In genomic region chr19:6394831-6395230, GRCh38 we compare ENCODE assay signal across 19 cellular contexts. TPM values are rescaled to one million over a fixed set of nuclear protein-coding genes. Genes with fewer than 3 reads are reported as not detected.
DNase-seq lines count a peak whose midpoint lies in the region; ATAC-seq, FAIRE-seq and TF ChIP-seq lines count a peak whose summit lies in the region.
"Had no signal": no experiment of that assay in that cellular context is flagged by ENCODE, and none has a peak within 500 bp of the region (broad histone marks: within the 10 kb centered on the region; RNA-seq: fewer than 3 reads in every experiment).

No MANE protein-coding gene starts in this region.

- H3K27ac ChIP-seq in H1 (ENCODE audit: low read depth, low read length): peak overlapping the region; percentile 60; the same call in 1 of the 2 replicates
- no peak overlapping the region for H3K27ac ChIP-seq in stomach
- H3K27ac ChIP-seq: PC-9 had no signal

- H3K23me2 ChIP-seq in H1 (ENCODE audit: low read depth, low read length): peaks cover 7% of the 10 kb centered on the region

- no peak overlapping the region for H4K5ac ChIP-seq in H1 (ENCODE audit: insufficient read length, low read depth, low read length)

- H3K27me3 ChIP-seq in NT2/D1 (ENCODE audit: insufficient read depth, insufficient read length) (no peaks in the 10 kb centered on the region), H1 (replicated peaks in 1 of 4; ENCODE audit: control insufficient read depth in 3 of 4, extremely low read depth in 1 of 4, insufficient read depth in 3 of 4, low read length in 3 of 4) (no peaks in the 10 kb centered on the region), stomach (no peaks in the 10 kb centered on the region)
- H3K27me3 ChIP-seq: esophagus muscularis mucosa, MG63 had no signal

- H2BK20ac ChIP-seq in H1 (ENCODE audit: low read length): no peak overlapping the region

- H3K27ac Mint-ChIP-seq in activated CD8-positive, alpha-beta memory T cell treated with anti-CD3 and anti-CD28 coated beads, Interleukin-2, amount 10 ng/mL, durations not matched to agents 7 days and 5 days: no peak overlapping the region
- H3K27ac Mint-ChIP-seq in neural crest cell (ENCODE audit: unreplicated experiment): peak overlapping the region; percentile 12

- H4K20me1 ChIP-seq in H1 (replicated peaks in 1 of 2; ENCODE audit: control insufficient read depth in 1 of 2, insufficient read depth in 2 of 2, low read length in 2 of 2): no peaks in the 10 kb centered on the region

- ATAC-seq in activated CD8-positive, alpha-beta memory T cell treated with anti-CD3 and anti-CD28 coated beads, Interleukin-2, amount 10 ng/mL, durations not matched to agents 7 days and 5 days: no peak
- ATAC-seq: mucosa of descending colon had no signal

- peaks cover 5 to 20% of the 10 kb centered on the region in 2 experiments; a peak in 3 of 4 replicates for H3K79me2 ChIP-seq in H1 (ENCODE audit: control insufficient read depth in 1 of 2, insufficient read depth in 2 of 2, low read length in 2 of 2)

- H2BK120ac ChIP-seq in H1 (replicated peaks; ENCODE audit: low read depth, low read length): no peak overlapping the region

- H3K56ac ChIP-seq in H1 (replicated peaks; ENCODE audit: insufficient read length, low read depth, low read length): no peak overlapping the region

- TF ChIP-seq EP300 in H1 (IDR thresholded peaks at IDR 0.05; ENCODE audit: borderline replicate concordance in 1 of 2, low read depth in 2 of 2, low read length in 2 of 2) (no peak), stomach (IDR thresholded peaks at IDR 0.05) (no peak)

- CTCF ChIA-PET in activated CD8-positive, alpha-beta memory T cell treated with anti-CD3 and anti-CD28 coated beads, Interleukin-2, amount 10 ng/mL, durations not matched to agents 7 days and 5 days (lab: Charles Lee): interaction anchor here (0.7 kb wide), 1 partner anchor 9 kb away, joined by 4 read pairs; no protein-coding TSS in a partner anchor
- CTCF ChIA-PET in H1 (lab: Charles Lee; ENCODE audit: partially characterized antibody): interaction anchor here (0.6 kb wide), 1 partner anchor 32 kb away, joined by 3 read pairs; no protein-coding TSS in a partner anchor

- H3K36me3 Mint-ChIP-seq in activated CD8-positive, alpha-beta memory T cell treated with anti-CD3 and anti-CD28 coated beads, Interleukin-2, amount 10 ng/mL, durations not matched to agents 7 days and 5 days: peaks cover 15% of the 10 kb centered on the region
- H3K36me3 Mint-ChIP-seq in neural crest cell (ENCODE audit: low read depth): peaks cover 4% of the 10 kb centered on the region

- H3K4me1 Mint-ChIP-seq in activated CD8-positive, alpha-beta memory T cell treated with anti-CD3 and anti-CD28 coated beads, Interleukin-2, amount 10 ng/mL, durations not matched to agents 7 days and 5 days: peaks cover 26% of the 10 kb centered on the region
- peaks cover 30% of the 10 kb centered on the region for H3K4me1 Mint-ChIP-seq in neural crest cell

- POLR2A ChIA-PET in H1 (lab: Charles Lee; ENCODE audit: partially characterized antibody): interaction anchor here (0.6 to 9.9 kb wide), 6 partner anchors 17 to 207 kb away, joined by 3 to 81 read pairs (median 4); partner anchors contain the start of genes ALKBH7, CLPP, KHSRP and PSPN

- DNase-seq in activated CD8-positive, alpha-beta memory T cell treated with anti-CD3 and anti-CD28 coated beads, Interleukin-2, amount 10 ng/mL, durations not matched to agents 7 days and 5 days: no peak
- no peak for DNase-seq in activated CD8-positive, alpha-beta memory T cell treated with anti-CD3 and anti-CD28 coated beads, Interleukin-2, amount 50 U/mL, for 48 hours
- no peak for DNase-seq in NT2/D1 (ENCODE audit: low read depth, low spot score)
- DNase-seq in H1 (ENCODE audit: low read depth in 1 of 2, low spot score in 2 of 2): no peak
- DNase-seq in neural crest cell (ENCODE audit: low read depth, low spot score): no peak
- DNase-seq in HPDE6-E6E7 (ENCODE audit: extremely low spot score): no peak
- no peak for DNase-seq in NCI-H1930 (lab: John Stamatoyannopoulos, UW)
- DNase-seq in stomach: no peak
- DNase-seq: activated CD8-positive, alpha-beta memory T cell treated with anti-CD3 and anti-CD28 coated beads, Interleukin-2, amount 50 U/mL, for 4 hours; dermis blood vessel endothelial cell; glutamatergic neuron; MG63; mucosa of descending colon; NCI-H1694 treated with DMSO at 0.1 percent for 48 hours; NCI-H524; PC-9; posterior cingulate gyrus had no signal

- H3K9me3 Mint-ChIP-seq in activated CD8-positive, alpha-beta memory T cell treated with anti-CD3 and anti-CD28 coated beads, Interleukin-2, amount 10 ng/mL, durations not matched to agents 7 days and 5 days (ENCODE audit: low read depth): no peaks in the 10 kb centered on the region
- H3K9me3 Mint-ChIP-seq in neural crest cell: no peaks in the 10 kb centered on the region

- H2BK5ac ChIP-seq in H1 (ENCODE audit: low read depth, low read length): peak overlapping the region; percentile 78

- no peak overlapping the region; the same call in 1 of the 2 replicates for H3K18ac ChIP-seq in H1 (ENCODE audit: extremely low read depth, low read length)

- no peak for TF ChIP-seq RAD21 in H1 (IDR thresholded peaks at IDR 0.05 in 1 of 2, conservative IDR thresholded peaks at IDR 0.05 in 1 of 2; ENCODE audit: low read depth in 2 of 2, low read length in 2 of 2)

- H3K9ac ChIP-seq in NT2/D1 (ENCODE audit: insufficient read length, low read depth) (peak overlapping the region; percentile 64), H1 (replicated peaks in 1 of 4; ENCODE audit: extremely low read depth in 1 of 4, low read depth in 3 of 4, low read length in 3 of 4) (no peak overlapping the region)

- TF ChIP-seq POLR2A in H1 (IDR thresholded peaks at IDR 0.05; ENCODE audit: control extremely low read depth in 1 of 2, low read depth in 2 of 2, low read length in 2 of 2) (no peak), stomach (IDR thresholded peaks at IDR 0.05) (no peak)

- TF ChIP-seq CTCF in H1 (IDR thresholded peaks at IDR 0.05; ENCODE audit: control extremely low read depth in 1 of 3, insufficient read depth in 1 of 3, low read depth in 1 of 3, low read length in 3 of 3) (no peak), neural crest cell (conservative IDR thresholded peaks at IDR 0.05) (no peak), stomach (IDR thresholded peaks at IDR 0.05) (no peak)

- H2BK12ac ChIP-seq in H1 (ENCODE audit: low read depth, low read length): no peak overlapping the region

- intact Hi-C loops in stomach (cut with DNase I; ENCODE audit: low total_unique reads): no loop called here

- no peaks in the 10 kb centered on the region for H3K27me3 Mint-ChIP-seq in activated CD8-positive, alpha-beta memory T cell treated with anti-CD3 and anti-CD28 coated beads, Interleukin-2, amount 10 ng/mL, durations not matched to agents 7 days and 5 days
- H3K27me3 Mint-ChIP-seq in neural crest cell (ENCODE audit: low read depth): no peaks in the 10 kb centered on the region

- H2BK15ac ChIP-seq in H1 (ENCODE audit: low read length): no peak overlapping the region

- H3K23ac ChIP-seq in H1 (ENCODE audit: insufficient read length): no peak overlapping the region

- H3K4me2 ChIP-seq in H1 (ENCODE audit: insufficient read depth in 1 of 2, low read depth in 2 of 2, low read length in 2 of 2): peak overlapping the region; percentile 54 to 95

- H3K14ac ChIP-seq in H1 (ENCODE audit: insufficient read length): no peak overlapping the region

- H3K79me1 ChIP-seq in H1 (ENCODE audit: low read depth, low read length): peaks cover 6% of the 10 kb centered on the region

- no peak for FAIRE-seq in H1 (lab: Jason Lieb, UNC)
- FAIRE-seq: HTR-8/SVneo had no signal

- 92% methylated on average over 2 of the region's 3 CpGs; no CpG with 5 or more reads in 1 of the 2 experiments for WGBS in H1 (ENCODE audit: extremely low coverage in 1 of 2, insufficient coverage in 1 of 2, insufficient read length in 1 of 2, insufficient replicate concordance in 2 of 2, low coverage in 1 of 2, low lambda C conversion rate in 2 of 2, missing lambda C conversion rate in 1 of 2), 2 experiments
- 74 to 93% (median 91%) methylated on average over 3 of the region's 3 CpGs for WGBS in stomach, 5 donors

- H3K4me3 ChIP-seq in NT2/D1 (ENCODE audit: insufficient read length, low read depth): no peak overlapping the region
- peak overlapping the region in 1 of 4 experiments; percentile 22; a peak in 1 of 8 replicates for H3K4me3 ChIP-seq in H1 (ENCODE audit: extremely low read depth in 1 of 4, insufficient read depth in 2 of 4, low read depth in 3 of 4, low read length in 4 of 4)
- no peak overlapping the region for H3K4me3 ChIP-seq in stomach
- H3K4me3 ChIP-seq: MG63, mucosa of descending colon had no signal

- peaks cover 21% of the 10 kb centered on the region for H3K36me3 ChIP-seq in NT2/D1 (ENCODE audit: insufficient read depth, insufficient read length, low read length)
- H3K36me3 ChIP-seq in H1 (ENCODE audit: control insufficient read depth in 2 of 4, insufficient read depth in 4 of 4, low read length in 3 of 4): peaks cover 2 to 15% (median 4%) of the 10 kb centered on the region in 4 experiments; a peak in 4 of 8 replicates
- H3K36me3 ChIP-seq in stomach: peaks cover 0 to 20% (median 15%) of the 10 kb centered on the region in 4 donors

- no peak overlapping the region for H4K8ac ChIP-seq in H1 (ENCODE audit: extremely low read depth, insufficient read depth, low read length)

- H2AK5ac ChIP-seq in H1 (ENCODE audit: low read depth, low read length): 0 out of 2 replicates have a peak overlapping the region, but pooled peaks have one; percentile 39

- peaks cover 5% of the 10 kb centered on the region for H3K4me1 ChIP-seq in NT2/D1 (ENCODE audit: insufficient read depth, insufficient read length)
- H3K4me1 ChIP-seq in H1 (replicated peaks in 1 of 4; ENCODE audit: control insufficient read depth in 3 of 4, insufficient read depth in 4 of 4, low read length in 3 of 4): peaks cover 0 to 8% (median 7%) of the 10 kb centered on the region in 4 experiments; a peak in 5 of 7 replicates
- H3K4me1 ChIP-seq in stomach: peaks cover 5 to 30% (median 24%) of the 10 kb centered on the region in 4 donors

- peak overlapping the region; percentile 36 for H3K4ac ChIP-seq in H1 (replicated peaks; ENCODE audit: insufficient read length, low read depth, low read length)

- H3K9me3 ChIP-seq in NT2/D1 (ENCODE audit: insufficient read depth, low read length): no peaks in the 10 kb centered on the region
- H3K9me3 ChIP-seq in H1 (ENCODE audit: insufficient read depth in 2 of 2, low read depth in 1 of 2, low read length in 1 of 2): no peaks in the 10 kb centered on the region
- no peaks in the 10 kb centered on the region for H3K9me3 ChIP-seq in stomach
- H3K9me3 ChIP-seq: esophagus muscularis mucosa, MG63, mucosa of descending colon had no signal

- H2AFZ ChIP-seq in H1 (ENCODE audit: low read length): no peak overlapping the region
- H2AFZ ChIP-seq: PC-9 had no signal

- peak overlapping the region; percentile 31 for H3K4me3 Mint-ChIP-seq in activated CD8-positive, alpha-beta memory T cell treated with anti-CD3 and anti-CD28 coated beads, Interleukin-2, amount 10 ng/mL, durations not matched to agents 7 days and 5 days
- peak overlapping the region; percentile 75 for H3K4me3 Mint-ChIP-seq in neural crest cell

- no peak overlapping the region for H4K91ac ChIP-seq in H1 (replicated peaks; ENCODE audit: insufficient read length, low read length)

RNA-seq across cellular contexts. Expression of gene GTF2F1, which starts 1.9 kb away (rescaled TPM):
- total RNA-seq in activated CD8-positive, alpha-beta memory T cell treated with anti-CD3 and anti-CD28 coated beads, Interleukin-2, amount 10 ng/mL, durations not matched to agents 7 days and 5 days: 10 to 100 TPM; 64.7 to 77.4 TPM
- total RNA-seq in H1 (2021; fragmentation: NEBNext Ultra II Directional; extraction: Animal tissue kit (Norgen Biotek cat#: 25700)): 56.3 and 60.8 TPM in 2 replicates
- polyA plus RNA-seq in H1 (2011; rRNA removed) (29.3 and 38.5 TPM in 2 replicates), stomach (10 to 100 TPM; 34.4 to 62.8 (median 41.7) TPM)
- 62.3 TPM for polyA plus RNA-seq in H1 (2011; cell fraction: cytosol; rRNA removed)
- 44.0 TPM for polyA plus RNA-seq in H1 (2011; cell fraction: nucleus; rRNA removed)
- polyA plus RNA-seq in H1 (2012, experiment 1 of 2): 62.5 to 69.8 TPM (median 66.6 TPM) in 4 replicates
- polyA plus RNA-seq in H1 (2012, experiment 2 of 2): 35.4 TPM
- 56.6 TPM for polyA plus RNA-seq in H1 (2013, experiment 1 of 2)
- 49.7 TPM for polyA plus RNA-seq in H1 (2013, experiment 2 of 2)
- polyA minus RNA-seq in H1 (2011; rRNA and poly(A)+ RNA removed): 30.4 TPM in 2 replicates
- polyA minus RNA-seq in H1 (2011; cell fraction: cytosol; rRNA and poly(A)+ RNA removed): 33.5 TPM
- 13.9 TPM for polyA minus RNA-seq in H1 (2011; cell fraction: nucleus; rRNA and poly(A)+ RNA removed)
- total RNA-seq in neural crest cell (65.9 and 70.3 TPM in 2 replicates), stomach (10 to 100 TPM in 4 of 5 donors, 1 to 10 TPM in 1; 9.8 to 46.7 (median 22.8) TPM)

RNA-seq across cellular contexts. Expression of gene PSPN, which starts 19.1 kb away (rescaled TPM):
- total RNA-seq in activated CD8-positive, alpha-beta memory T cell treated with anti-CD3 and anti-CD28 coated beads, Interleukin-2, amount 10 ng/mL, durations not matched to agents 7 days and 5 days: 1 to 10 TPM; 1.8 to 2.6 TPM
- total RNA-seq in H1 (2021; fragmentation: NEBNext Ultra II Directional; extraction: Animal tissue kit (Norgen Biotek cat#: 25700)): 1.9 and 2.1 TPM in 2 replicates
- polyA plus RNA-seq in H1 (2011; rRNA removed): 1.0 and 1.4 TPM in 2 replicates
- polyA plus RNA-seq in H1 (2011; cell fraction: cytosol; rRNA removed): 0.67 TPM
- 1.1 TPM for polyA plus RNA-seq in H1 (2011; cell fraction: nucleus; rRNA removed)
- polyA plus RNA-seq in H1 (2012, experiment 1 of 2): 1.0 to 1.3 TPM (median 1.1 TPM) in 4 replicates
- polyA plus RNA-seq in H1 (2012, experiment 2 of 2): 1.2 TPM
- polyA plus RNA-seq in H1 (2013, experiment 1 of 2): 0.83 TPM
- polyA plus RNA-seq in H1 (2013, experiment 2 of 2): 0.81 TPM
- 0.51 and 0.54 TPM in 2 replicates for polyA minus RNA-seq in H1 (2011; rRNA and poly(A)+ RNA removed)
- polyA minus RNA-seq in H1 (2011; cell fraction: cytosol; rRNA and poly(A)+ RNA removed): 2.6 TPM
- 0.60 TPM for polyA minus RNA-seq in H1 (2011; cell fraction: nucleus; rRNA and poly(A)+ RNA removed)
- 4.1 and 4.4 TPM in 2 replicates for total RNA-seq in neural crest cell
- total RNA-seq in stomach: 1 to 10 TPM in 4 of 5 donors, not detected in 1; 1.1 to 2.8 (median 1.9) TPM
- polyA plus RNA-seq in stomach: 1 to 10 TPM in 2 of 3 donors, under 1 TPM in 1; 0.92 to 2.2 (median 1.1) TPM

RNA-seq across cellular contexts. Expression of gene ALKBH7, which starts 22.2 kb away (rescaled TPM):
- total RNA-seq in activated CD8-positive, alpha-beta memory T cell treated with anti-CD3 and anti-CD28 coated beads, Interleukin-2, amount 10 ng/mL, durations not matched to agents 7 days and 5 days: 10 to 100 TPM; 31.9 to 45.8 TPM
- 66.3 and 75.6 TPM in 2 replicates for total RNA-seq in H1 (2021; fragmentation: NEBNext Ultra II Directional; extraction: Animal tissue kit (Norgen Biotek cat#: 25700))
- 100 and 145 TPM in 2 replicates for polyA plus RNA-seq in H1 (2011; rRNA removed)
- 57.2 TPM for polyA plus RNA-seq in H1 (2011; cell fraction: cytosol; rRNA removed)
- polyA plus RNA-seq in H1 (2011; cell fraction: nucleus; rRNA removed): 63.6 TPM
- 25.5 to 66.0 TPM (median 58.6 TPM) in 4 replicates for polyA plus RNA-seq in H1 (2012, experiment 1 of 2)
- 88.7 TPM for polyA plus RNA-seq in H1 (2012, experiment 2 of 2)
- 40.9 TPM for polyA plus RNA-seq in H1 (2013, experiment 1 of 2)
- polyA plus RNA-seq in H1 (2013, experiment 2 of 2): 38.2 TPM
- polyA minus RNA-seq in H1 (2011; rRNA and poly(A)+ RNA removed): 5.5 and 9.5 TPM in 2 replicates
- 29.0 TPM for polyA minus RNA-seq in H1 (2011; cell fraction: cytosol; rRNA and poly(A)+ RNA removed)
- 16.0 TPM for polyA minus RNA-seq in H1 (2011; cell fraction: nucleus; rRNA and poly(A)+ RNA removed)
- 66.4 and 68.8 TPM in 2 replicates for total RNA-seq in neural crest cell
- total RNA-seq in stomach: 100 to 1,000 TPM in 1 of 5 donors, 10 to 100 TPM in 3, 1 to 10 TPM in 1; 5.3 to 138 (median 21.3) TPM
- 100 to 1,000 TPM in 1 of 3 donors, 10 to 100 TPM in 2; 81.1 to 122 (median 87.2) TPM for polyA plus RNA-seq in stomach

RNA-seq across cellular contexts. Expression of gene KHSRP, which starts 29.8 kb away (rescaled TPM):
- total RNA-seq in activated CD8-positive, alpha-beta memory T cell treated with anti-CD3 and anti-CD28 coated beads, Interleukin-2, amount 10 ng/mL, durations not matched to agents 7 days and 5 days: 100 to 1,000 TPM; 341 to 364 TPM
- 573 and 582 TPM in 2 replicates for total RNA-seq in H1 (2021; fragmentation: NEBNext Ultra II Directional; extraction: Animal tissue kit (Norgen Biotek cat#: 25700))
- polyA plus RNA-seq in H1 (2011; rRNA removed) (143 and 235 TPM in 2 replicates), stomach (100 to 1,000 TPM in 1 of 3 donors, 10 to 100 TPM in 2; 49.1 to 103 (median 79.3) TPM)
- 164 TPM for polyA plus RNA-seq in H1 (2011; cell fraction: cytosol; rRNA removed)
- polyA plus RNA-seq in H1 (2011; cell fraction: nucleus; rRNA removed): 312 TPM
- 535 to 570 TPM (median 550 TPM) in 4 replicates for polyA plus RNA-seq in H1 (2012, experiment 1 of 2)
- polyA plus RNA-seq in H1 (2012, experiment 2 of 2): 371 TPM
- 276 TPM for polyA plus RNA-seq in H1 (2013, experiment 1 of 2)
- polyA plus RNA-seq in H1 (2013, experiment 2 of 2): 265 TPM
- polyA minus RNA-seq in H1 (2011; rRNA and poly(A)+ RNA removed): 157 and 182 TPM in 2 replicates
- polyA minus RNA-seq in H1 (2011; cell fraction: cytosol; rRNA and poly(A)+ RNA removed): 249 TPM
- 152 TPM for polyA minus RNA-seq in H1 (2011; cell fraction: nucleus; rRNA and poly(A)+ RNA removed)
- total RNA-seq in neural crest cell (678 and 690 TPM in 2 replicates), stomach (100 to 1,000 TPM; 111 to 130 (median 112) TPM)

RNA-seq across cellular contexts. Expression of gene CLPP, which starts 33.5 kb away (rescaled TPM):
- total RNA-seq in activated CD8-positive, alpha-beta memory T cell treated with anti-CD3 and anti-CD28 coated beads, Interleukin-2, amount 10 ng/mL, durations not matched to agents 7 days and 5 days: 100 to 1,000 TPM; 141 to 145 TPM
- total RNA-seq in H1 (2021; fragmentation: NEBNext Ultra II Directional; extraction: Animal tissue kit (Norgen Biotek cat#: 25700)): 86.3 and 88.7 TPM in 2 replicates
- polyA plus RNA-seq in H1 (2011; rRNA removed): 280 and 387 TPM in 2 replicates
- 164 TPM for polyA plus RNA-seq in H1 (2011; cell fraction: cytosol; rRNA removed)
- polyA plus RNA-seq in H1 (2011; cell fraction: nucleus; rRNA removed): 121 TPM
- polyA plus RNA-seq in H1 (2012, experiment 1 of 2): 66.2 to 76.4 TPM (median 68.1 TPM) in 4 replicates
- polyA plus RNA-seq in H1 (2012, experiment 2 of 2): 93.6 TPM
- 135 TPM for polyA plus RNA-seq in H1 (2013, experiment 1 of 2)
- polyA plus RNA-seq in H1 (2013, experiment 2 of 2): 140 TPM
- 21.4 and 24.7 TPM in 2 replicates for polyA minus RNA-seq in H1 (2011; rRNA and poly(A)+ RNA removed)
- 34.5 TPM for polyA minus RNA-seq in H1 (2011; cell fraction: cytosol; rRNA and poly(A)+ RNA removed)
- 27.3 TPM for polyA minus RNA-seq in H1 (2011; cell fraction: nucleus; rRNA and poly(A)+ RNA removed)
- total RNA-seq in neural crest cell: 86.3 and 93.0 TPM in 2 replicates
- total RNA-seq in stomach: 10 to 100 TPM in 4 of 5 donors, 1 to 10 TPM in 1; 5.8 to 67.1 (median 24.0) TPM
- 10 to 100 TPM; 73.3 to 76.5 (median 75.0) TPM for polyA plus RNA-seq in stomach
